8 cellular contexts compared by ENCODE assay signal in genomic region chr1:23531695-23532094, GRCh38. TPM values are rescaled to one million over a fixed set of nuclear protein-coding genes. Genes with fewer than 3 reads are reported as not detected.
DNase-seq lines count a peak whose midpoint lies in the region; ATAC-seq lines count a peak whose summit lies in the region.

No MANE protein-coding gene starts in this region.

- H3K27me3 Mint-ChIP-seq in T-helper 1 cell treated with Interleukin-12 subunit alpha and Interleukin-12 subunit beta and Interleukin-4 antibody, amounts not matched to agents 30 μg/mL and 1 μg/mL, for 36 hours (ENCODE audit: low read depth), result no peaks in the 10 kb centered on the region
- H3K27me3 Mint-ChIP-seq in T-cell, result no peaks in the 10 kb centered on the region
- peaks cover 0 to 7% of the 10 kb centered on the region in 2 donors for H3K27me3 Mint-ChIP-seq in stimulated activated naive B cell treated with anti-CD40 and anti-IgM and Interleukin-4, amounts not matched to agents 10 μg/mL and 1 μg/mL and 100 μg/mL, for 72 hours

- WGBS in right cardiac atrium, result 53% methylated on average over 3 of the region's 3 CpGs

- no peak overlapping the region for H3K27ac ChIP-seq in right cardiac atrium (ENCODE audit: low read length)

- ATAC-seq in T-cell (replicated peaks in 1 of 4) (no peak), right cardiac atrium (no peak), HG03025 (IDR thresholded peaks at IDR 0.05; ENCODE audit: low FRiP score, unreplicated experiment) (no peak)
- no peak for ATAC-seq in stimulated activated naive B cell treated with anti-CD40 and anti-IgM and Interleukin-4, amounts not matched to agents 10 μg/mL and 1 μg/mL and 100 μg/mL, for 72 hours (replicated peaks)

- POLR2A ChIA-PET in T-cell (lab: Charles Lee), result interaction anchor here (0.7 to 1.5 kb wide), 2 partner anchors 63 to 106 kb away, joined by 3 to 6 read pairs; no protein-coding TSS in a partner anchor

- peak overlapping the region; percentile 97 for H3K27ac Mint-ChIP-seq in T-helper 1 cell treated with Interleukin-12 subunit alpha and Interleukin-12 subunit beta and Interleukin-4 antibody, amounts not matched to agents 30 μg/mL and 1 μg/mL, for 36 hours
- peak overlapping the region; percentile 90 to 91 for H3K27ac Mint-ChIP-seq in T-cell
- H3K27ac Mint-ChIP-seq in stimulated activated naive B cell treated with anti-CD40 and anti-IgM and Interleukin-4, amounts not matched to agents 10 μg/mL and 1 μg/mL and 100 μg/mL, for 72 hours, result peak overlapping the region; percentile 69

- no peaks in the 10 kb centered on the region for H3K9me3 Mint-ChIP-seq in T-helper 1 cell treated with Interleukin-12 subunit alpha and Interleukin-12 subunit beta and Interleukin-4 antibody, amounts not matched to agents 30 μg/mL and 1 μg/mL, for 36 hours
- H3K9me3 Mint-ChIP-seq in T-cell, result no peaks in the 10 kb centered on the region
- no peaks in the 10 kb centered on the region for H3K9me3 Mint-ChIP-seq in stimulated activated naive B cell treated with anti-CD40 and anti-IgM and Interleukin-4, amounts not matched to agents 10 μg/mL and 1 μg/mL and 100 μg/mL, for 72 hours

- peaks cover 12% of the 10 kb centered on the region for H3K36me3 Mint-ChIP-seq in T-helper 1 cell treated with Interleukin-12 subunit alpha and Interleukin-12 subunit beta and Interleukin-4 antibody, amounts not matched to agents 30 μg/mL and 1 μg/mL, for 36 hours (ENCODE audit: low read depth)
- H3K36me3 Mint-ChIP-seq in T-cell, result no peaks in the 10 kb centered on the region
- no peaks in the 10 kb centered on the region for H3K36me3 Mint-ChIP-seq in stimulated activated naive B cell treated with anti-CD40 and anti-IgM and Interleukin-4, amounts not matched to agents 10 μg/mL and 1 μg/mL and 100 μg/mL, for 72 hours

- no peaks in the 10 kb centered on the region for H3K27me3 ChIP-seq in right cardiac atrium (ENCODE audit: control insufficient read depth, insufficient read depth)

- H3K4me3 Mint-ChIP-seq in T-helper 1 cell treated with Interleukin-12 subunit alpha and Interleukin-12 subunit beta and Interleukin-4 antibody, amounts not matched to agents 30 μg/mL and 1 μg/mL, for 36 hours, result peak overlapping the region; percentile 96
- H3K4me3 Mint-ChIP-seq in T-cell, result peak overlapping the region; percentile 84 to 90 (median 85)
- peak overlapping the region; percentile 85 to 86 for H3K4me3 Mint-ChIP-seq in stimulated activated naive B cell treated with anti-CD40 and anti-IgM and Interleukin-4, amounts not matched to agents 10 μg/mL and 1 μg/mL and 100 μg/mL, for 72 hours

- intact Hi-C loops in right cardiac atrium (cut with DNase I), result loop anchor here in 1 of 4 donors (10.0 kb wide), 1 partner anchor 247 kb away; no protein-coding TSS in a partner anchor

- CTCF ChIA-PET in T-cell (lab: Charles Lee), result interaction anchor here (0.5 to 1.9 kb wide), 10 partner anchors 8 to 365 kb away, joined by 3 to 10 read pairs (median 4); partner anchors contain the start of gene ASAP3 (in 2 of the 2)

- no peaks in the 10 kb centered on the region for H3K4me1 ChIP-seq in right cardiac atrium (ENCODE audit: control insufficient read depth, insufficient read depth, low read length)

- no peak for DNase-seq in T-helper 1 cell
- no peak for DNase-seq in T-cell
- DNase-seq in right cardiac atrium, result no peak
- DNase-seq in stimulated activated naive B cell treated with anti-CD40 and anti-IgM and Interleukin-4, amounts not matched to agents 10 μg/mL and 1 μg/mL and 100 μg/mL, for 72 hours, result no peak
- DNase-seq in cortex of kidney (lab: John Stamatoyannopoulos, UW), result no peak
- DNase-seq in activated CD8-positive, alpha-beta memory T cell treated with anti-CD3 and anti-CD28 coated beads, Interleukin-2, amount 50 U/mL, for 4 hours, result no peak

- H3K4me3 ChIP-seq in right cardiac atrium (ENCODE audit: low read length), result peak overlapping the region; percentile 8

- no peaks in the 10 kb centered on the region for H3K9me3 ChIP-seq in right cardiac atrium (ENCODE audit: control insufficient read depth, low read length)

- peaks cover 58% of the 10 kb centered on the region for H3K4me1 Mint-ChIP-seq in T-helper 1 cell treated with Interleukin-12 subunit alpha and Interleukin-12 subunit beta and Interleukin-4 antibody, amounts not matched to agents 30 μg/mL and 1 μg/mL, for 36 hours (ENCODE audit: low read depth)
- peaks cover 62 to 81% (median 63%) of the 10 kb centered on the region in 3 donors for H3K4me1 Mint-ChIP-seq in T-cell
- H3K4me1 Mint-ChIP-seq in stimulated activated naive B cell treated with anti-CD40 and anti-IgM and Interleukin-4, amounts not matched to agents 10 μg/mL and 1 μg/mL and 100 μg/mL, for 72 hours, result peaks cover 44 to 68% of the 10 kb centered on the region in 2 donors

RNA-seq across cellular contexts. Expression of gene E2F2, which starts 0.7 kb away (rescaled TPM):
- total RNA-seq in T-cell (1 to 10 TPM; 1.7 to 3.1 (median 2.5) TPM), right cardiac atrium (under 1 TPM in 3 of 4 donors, not detected in 1; 0.06 to 0.82 (median 0.40) TPM)
- 0.05 TPM for polyA plus RNA-seq in right cardiac atrium

RNA-seq across cellular contexts. Expression of gene ID3, which starts 27.6 kb away (rescaled TPM):
- total RNA-seq in T-cell (10 to 100 TPM; 20.7 to 99.7 (median 81.3) TPM), right cardiac atrium (100 to 1,000 TPM; 162 to 225 (median 179) TPM)
- polyA plus RNA-seq in right cardiac atrium, result 208 TPM

RNA-seq across cellular contexts. Expression of gene ASAP3, which starts 47.7 kb away (rescaled TPM):
- total RNA-seq in T-cell (1 to 10 TPM; 1.2 to 2.8 (median 2.1) TPM), right cardiac atrium (10 to 100 TPM; 31.4 to 45.2 (median 34.1) TPM)
- 34.2 TPM for polyA plus RNA-seq in right cardiac atrium

Comparison
In these comparisons a context has a peak if more than half of its experiments do, and no peak if none do; other contexts are left out.
1. RNA of gene ASAP3, which starts 47.7 kb away (total RNA-seq): 31.4 to 45.2 TPM in right cardiac atrium; 1.2 to 2.8 TPM in T-cell; every median in the first group is over 4 times any median in the second.
2. Peak in every context shown above with its lines, with median percentiles within 50 percentile points of each other: H3K27ac Mint-ChIP-seq and H3K4me3 Mint-ChIP-seq.